Comparison of ENCODE assay signal across 13 cellular contexts in genomic region chr14:29905549-29905948, GRCh38. TPM values are rescaled to one million over a fixed set of nuclear protein-coding genes. Genes with fewer than 3 reads are reported as not detected.
"Had no signal": no experiment of that assay in that cellular context is flagged by ENCODE, and none has a peak within 500 bp of the region (broad histone marks: within the 10 kb centered on the region; RNA-seq: fewer than 3 reads in every experiment).

No MANE protein-coding gene starts in this region.

- H3K4me3 ChIP-seq: suprapubic skin had no signal

- H3K27me3 ChIP-seq: suprapubic skin had no signal

- H3K27ac ChIP-seq: suprapubic skin had no signal

- ATAC-seq: stimulated activated naive CD8-positive, alpha-beta T cell treated with anti-CD3 and anti-CD28 coated beads, Interleukin-15, Interleukin-2, amounts not matched to agents 100 U/mL and 50 U/mL, for 24 hours; T-helper 17 cell had no signal

- DNase-seq: activated CD4-positive, alpha-beta T cell treated with anti-CD3 and anti-CD28 coated beads, Interleukin-2, amount 50 U/mL, for 1 hour; cerebellar nuclear complex; dermis blood vessel endothelial cell; erythroblast; left cardiac atrium; nephron progenitor cell; stimulated activated CD4-positive, alpha-beta T cell treated with anti-CD3 and anti-CD28 coated beads, Interleukin-4, amount 100 ng/mL, for 1 hour; stimulated activated CD8-positive, alpha-beta memory T cell treated with anti-CD3 and anti-CD28 coated beads, Interleukin-4, amount 100 ng/mL, for 48 hours; stimulated activated naive CD8-positive, alpha-beta T cell treated with anti-CD3 and anti-CD28 coated beads, Interleukin-15, Interleukin-2, amounts not matched to agents 100 U/mL and 50 U/mL, for 24 hours; T-helper 17 cell had no signal

- H3K9me3 ChIP-seq: suprapubic skin had no signal

- H3K36me3 ChIP-seq: suprapubic skin had no signal

- FAIRE-seq: TTC549 had no signal

RNA-seq across cellular contexts. Expression of gene PRKD1, which starts 22.1 kb away (rescaled TPM):
- total RNA-seq: activated T-helper 2 cell treated with anti-CD3 and anti-CD28 coated beads, Interferon-gamma antibody, Interleukin-2, Interleukin-4, amounts not matched to agents 10 μg/mL and 5 μg/mL and 100 μg/mL, durations not matched to agents 14 hours and 24 hours and 36 hours; T-helper 17 cell had no signal
